1 cellular context compared by ENCODE assay signal in the genomic region with DNA sequence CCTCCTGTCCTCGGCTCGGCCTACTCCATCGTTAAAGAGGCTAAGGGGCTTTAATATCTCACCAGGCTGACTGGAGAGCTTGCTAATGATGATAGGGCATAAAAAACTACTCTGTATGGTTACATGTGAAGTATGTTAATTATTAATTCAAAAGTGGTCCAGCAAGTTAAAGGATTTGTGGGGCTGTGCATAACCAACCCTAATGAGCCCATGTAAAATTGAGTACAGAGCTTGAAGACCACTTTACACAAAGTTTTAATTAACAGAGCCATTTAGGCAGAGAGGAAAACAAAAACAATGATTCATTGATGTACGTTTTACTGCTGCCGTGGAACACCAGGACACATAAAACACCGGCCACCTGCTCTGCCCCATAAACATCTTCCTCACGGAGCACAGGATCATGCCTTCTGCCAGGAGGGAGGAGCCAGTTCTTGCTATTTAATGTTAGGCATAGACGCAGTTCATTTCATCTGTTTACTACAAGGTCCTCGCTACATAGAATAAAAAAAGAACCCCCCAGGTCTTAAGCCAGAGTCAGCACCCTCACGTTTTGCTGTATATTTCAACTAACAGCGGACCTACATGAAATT.
TF ChIP-seq lines count a peak whose summit lies in the region.

No MANE protein-coding gene starts in this region.

TF ChIP-seq in SK-N-SH, 30 proteins besides CTCF, POLR2A, EP300 and RAD21 (continued from another document):
- TF ChIP-seq, protein P1, sequence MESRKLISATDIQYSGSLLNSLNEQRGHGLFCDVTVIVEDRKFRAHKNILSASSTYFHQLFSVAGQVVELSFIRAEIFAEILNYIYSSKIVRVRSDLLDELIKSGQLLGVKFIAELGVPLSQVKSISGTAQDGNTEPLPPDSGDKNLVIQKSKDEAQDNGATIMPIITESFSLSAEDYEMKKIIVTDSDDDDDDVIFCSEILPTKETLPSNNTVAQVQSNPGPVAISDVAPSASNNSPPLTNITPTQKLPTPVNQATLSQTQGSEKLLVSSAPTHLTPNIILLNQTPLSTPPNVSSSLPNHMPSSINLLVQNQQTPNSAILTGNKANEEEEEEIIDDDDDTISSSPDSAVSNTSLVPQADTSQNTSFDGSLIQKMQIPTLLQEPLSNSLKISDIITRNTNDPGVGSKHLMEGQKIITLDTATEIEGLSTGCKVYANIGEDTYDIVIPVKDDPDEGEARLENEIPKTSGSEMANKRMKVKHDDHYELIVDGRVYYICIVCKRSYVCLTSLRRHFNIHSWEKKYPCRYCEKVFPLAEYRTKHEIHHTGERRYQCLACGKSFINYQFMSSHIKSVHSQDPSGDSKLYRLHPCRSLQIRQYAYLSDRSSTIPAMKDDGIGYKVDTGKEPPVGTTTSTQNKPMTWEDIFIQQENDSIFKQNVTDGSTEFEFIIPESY (IDR thresholded peaks at IDR 0.05; ENCODE audit: borderline replicate concordance, low read depth), result no peak
- TF ChIP-seq RCOR1 (IDR thresholded peaks at IDR 0.05; ENCODE audit: low read length), result no peak
